ENCODE assay signal across 8 cellular contexts in genomic region chr2:73113634-73113958, GRCh38. TPM values are rescaled to one million over a fixed set of nuclear protein-coding genes. Genes with fewer than 3 reads are reported as not detected.
DNase-seq lines count a peak whose midpoint lies in the region; ATAC-seq and TF ChIP-seq lines count a peak whose summit lies in the region.

No MANE protein-coding gene starts in this region.

- H3K79me2 ChIP-seq in neural cell (replicated peaks; ENCODE audit: insufficient read depth, low read length), result peaks cover 8% of the 10 kb centered on the region

- H3K4me2 ChIP-seq in BLaER1 (peak overlapping the region; percentile 98), neural cell (ENCODE audit: low read length) (no peak overlapping the region)

- H4K20me1 ChIP-seq in BLaER1 (peaks cover 38% of the 10 kb centered on the region), neural cell (ENCODE audit: insufficient read depth) (no peaks in the 10 kb centered on the region)

- H3F3A ChIP-seq in neural cell (ENCODE audit: insufficient read depth, low read length, poor library complexity, severe bottlenecking), result no peaks in the 10 kb centered on the region

- H3K27ac ChIP-seq in BLaER1, result peak overlapping the region; percentile 72
- no peak overlapping the region for H3K27ac ChIP-seq in neural cell (ENCODE audit: low read length)

- no peaks in the 10 kb centered on the region for H3K9me2 ChIP-seq in neural cell (ENCODE audit: insufficient read depth, low read length)

- H3K27me3 ChIP-seq in BLaER1 (peaks cover 4% of the 10 kb centered on the region; the same call in 1 of the 2 replicates), NT2/D1 (ENCODE audit: insufficient read depth, insufficient read length) (peaks cover 3% of the 10 kb centered on the region), endocrine pancreas (ENCODE audit: control insufficient read depth, insufficient read depth, low read length) (no peaks in the 10 kb centered on the region), neural cell (ENCODE audit: insufficient read depth, low read depth, low read length) (peaks cover 14% of the 10 kb centered on the region)

- no peak for TF ChIP-seq RAD21 in neural cell (conservative IDR thresholded peaks at IDR 0.05)

- H3K9ac ChIP-seq in BLaER1 (peak overlapping the region; percentile 84), NT2/D1 (ENCODE audit: insufficient read length, low read depth) (peak overlapping the region; percentile 81), endocrine pancreas (ENCODE audit: control insufficient read depth, insufficient read depth, low read length) (peak overlapping the region; percentile 82), neural cell (ENCODE audit: low read length) (peak overlapping the region; percentile 60)

- no peak overlapping the region for H2AFZ ChIP-seq in neural cell (ENCODE audit: low read depth, low read length)

- DNase-seq in NT2/D1 (ENCODE audit: low read depth, low spot score), result no peak
- no peak for DNase-seq in iPS-NIHi11 (ENCODE audit: low spot score)
- DNase-seq in NCI-H2196 treated with DMSO at 0.1 percent for 48 hours (lab: John Stamatoyannopoulos, UW; ENCODE audit: unreplicated experiment), result no peak
- no peak for DNase-seq in NCI-H146 treated with DMSO at 0.1 percent for 48 hours (lab: John Stamatoyannopoulos, UW; ENCODE audit: unreplicated experiment)

- no peak for ATAC-seq in GM18858 (IDR thresholded peaks at IDR 0.05; ENCODE audit: unreplicated experiment)

- H3K36me3 ChIP-seq in BLaER1, result no peaks in the 10 kb centered on the region
- peaks cover 6% of the 10 kb centered on the region for H3K36me3 ChIP-seq in NT2/D1 (ENCODE audit: insufficient read depth, insufficient read length, low read length)
- no peaks in the 10 kb centered on the region for H3K36me3 ChIP-seq in endocrine pancreas (ENCODE audit: control insufficient read depth, insufficient read depth, low read length)
- no peaks in the 10 kb centered on the region for H3K36me3 ChIP-seq in neural cell (ENCODE audit: insufficient read depth, low read length)

- H3K4me3 ChIP-seq in BLaER1, result peak overlapping the region; percentile 91
- H3K4me3 ChIP-seq in NT2/D1 (ENCODE audit: insufficient read length, low read depth), result peak overlapping the region; percentile 59
- peak overlapping the region; percentile 57 for H3K4me3 ChIP-seq in endocrine pancreas (ENCODE audit: control insufficient read depth, insufficient read depth, low read length)
- peak overlapping the region; percentile 83 for H3K4me3 ChIP-seq in neural cell (ENCODE audit: low read length)

- TF ChIP-seq EP300 in neural cell (conservative IDR thresholded peaks at IDR 0.05; ENCODE audit: poor library complexity, severe bottlenecking), result no peak

- no peak for TF ChIP-seq CTCF in neural cell (IDR thresholded peaks at IDR 0.05; ENCODE audit: poor library complexity, severe bottlenecking)

- no peaks in the 10 kb centered on the region for H3K9me3 ChIP-seq in BLaER1
- no peaks in the 10 kb centered on the region for H3K9me3 ChIP-seq in NT2/D1 (ENCODE audit: insufficient read depth, low read length)
- no peaks in the 10 kb centered on the region for H3K9me3 ChIP-seq in endocrine pancreas (ENCODE audit: control insufficient read depth, low read length)
- no peaks in the 10 kb centered on the region for H3K9me3 ChIP-seq in neural cell (ENCODE audit: low read length)

- H3K4me1 ChIP-seq in BLaER1 (peaks cover 27% of the 10 kb centered on the region), NT2/D1 (ENCODE audit: insufficient read depth, insufficient read length) (peaks cover 5% of the 10 kb centered on the region), endocrine pancreas (ENCODE audit: control insufficient read depth, insufficient read depth, low read length) (no peaks in the 10 kb centered on the region)

TF ChIP-seq in neural cell, 6 proteins besides CTCF, POLR2A, EP300 and RAD21:
- TF ChIP-seq EZH2 (IDR thresholded peaks at IDR 0.05; ENCODE audit: borderline replicate concordance, insufficient read depth, low read length, poor library complexity, severe bottlenecking), result no peak
- no peak for TF ChIP-seq SMC3 (conservative IDR thresholded peaks at IDR 0.05; ENCODE audit: poor library complexity)

RNA-seq across cellular contexts. Expression of gene RAB11FIP5, which starts 0.8 kb away (rescaled TPM):
- polyA plus RNA-seq in neural cell, result 2.6 and 3.3 TPM in 2 replicates
- 7.4 and 8.0 TPM in 2 replicates for polyA minus RNA-seq in neural cell

RNA-seq across cellular contexts. Expression of gene SFXN5, which starts 42.1 kb away (rescaled TPM):
- 5.8 and 6.7 TPM in 2 replicates for polyA plus RNA-seq in neural cell
- polyA minus RNA-seq in neural cell, result 6.8 and 10.7 TPM in 2 replicates
